Comparison of ENCODE assay signal across 10 cellular contexts in the genomic region with DNA sequence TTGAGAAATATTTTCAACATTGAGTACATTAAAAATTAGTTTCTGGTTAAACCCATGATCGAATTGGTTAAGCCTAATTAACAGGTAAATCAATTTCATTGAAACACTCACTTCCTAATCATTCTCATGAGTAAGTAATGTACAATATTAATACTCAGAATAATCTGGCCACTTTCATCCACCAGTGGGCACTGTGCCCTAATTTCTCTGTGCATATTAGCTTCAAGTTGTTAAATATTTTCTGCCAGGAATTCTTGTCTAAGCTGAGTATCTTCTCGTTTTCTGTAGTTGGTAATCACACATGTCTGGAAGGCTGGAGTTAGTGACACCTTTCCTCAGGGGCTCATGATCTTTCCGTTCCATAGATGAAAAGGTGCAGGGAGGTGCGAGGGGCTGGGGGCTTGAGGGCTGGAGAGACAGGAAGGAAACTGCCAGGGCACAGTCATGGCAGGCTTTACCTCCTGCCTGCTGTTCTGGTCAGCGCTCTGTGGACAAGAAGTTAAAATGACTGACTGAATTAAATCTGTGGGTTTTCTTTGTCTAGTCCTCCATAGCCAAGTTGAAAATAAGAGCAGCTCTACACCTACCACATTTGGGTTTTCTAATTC.
DNase-seq lines count a peak whose midpoint lies in the region; ATAC-seq and TF ChIP-seq lines count a peak whose summit lies in the region.
"Had no signal": no experiment of that assay in that cellular context is flagged by ENCODE, and none has a peak within 500 bp of the region (broad histone marks: within the 10 kb centered on the region; RNA-seq: fewer than 3 reads in every experiment).

No MANE protein-coding gene starts in this region.

- no peak overlapping the region for H3K27ac Mint-ChIP-seq in natural killer cell
- no peak overlapping the region for H3K27ac Mint-ChIP-seq in natural killer cell treated with Interleukin-12 subunit alpha and Interleukin-12 subunit beta and Interleukin-15 and Interleukin-18, amount 100 ng/mL, for 72 hours
- H3K27ac Mint-ChIP-seq: dendritic cell treated with granulocyte-macrophage colony-stimulating factor and Interleukin-4, amounts not matched to agents 40 ng/mL and 50 ng/mL, for 4 days had no signal

- no peak overlapping the region for H3K27ac ChIP-seq in tibial nerve

- no peaks in the 10 kb centered on the region for H3K9me3 ChIP-seq in tibial nerve
- H3K9me3 ChIP-seq: HAP-1 had no signal

- no peak overlapping the region for H3K4me3 ChIP-seq in tibial nerve
- H3K4me3 ChIP-seq: HAP-1 had no signal

- no peaks in the 10 kb centered on the region for H3K36me3 Mint-ChIP-seq in natural killer cell
- H3K36me3 Mint-ChIP-seq in natural killer cell treated with Interleukin-12 subunit alpha and Interleukin-12 subunit beta and Interleukin-15 and Interleukin-18, amount 100 ng/mL, for 72 hours, result no peaks in the 10 kb centered on the region

- peaks cover 17 to 33% of the 10 kb centered on the region in 2 donors for H3K27me3 Mint-ChIP-seq in natural killer cell (ENCODE audit: low read depth in 2 of 2)
- peaks cover 4 to 11% of the 10 kb centered on the region in 2 donors for H3K27me3 Mint-ChIP-seq in natural killer cell treated with Interleukin-12 subunit alpha and Interleukin-12 subunit beta and Interleukin-15 and Interleukin-18, amount 100 ng/mL, for 72 hours

- ATAC-seq in natural killer cell, result peak in 1 of 3 donors; percentile 70
- no peak for ATAC-seq in natural killer cell treated with Interleukin-12 subunit alpha and Interleukin-12 subunit beta and Interleukin-15 and Interleukin-18, amount 100 ng/mL, for 72 hours
- ATAC-seq in GM19395 (IDR thresholded peaks at IDR 0.05; ENCODE audit: unreplicated experiment), result no peak

- H3K9me3 Mint-ChIP-seq in natural killer cell, result no peaks in the 10 kb centered on the region
- H3K9me3 Mint-ChIP-seq in natural killer cell treated with Interleukin-12 subunit alpha and Interleukin-12 subunit beta and Interleukin-15 and Interleukin-18, amount 100 ng/mL, for 72 hours, result no peaks in the 10 kb centered on the region
- H3K9me3 Mint-ChIP-seq: dendritic cell treated with granulocyte-macrophage colony-stimulating factor and Interleukin-4, amounts not matched to agents 40 ng/mL and 50 ng/mL, for 4 days had no signal

- H3K4me1 Mint-ChIP-seq in natural killer cell, result peaks cover 5 to 13% of the 10 kb centered on the region in 2 donors
- peaks cover 3 to 6% of the 10 kb centered on the region in 2 donors for H3K4me1 Mint-ChIP-seq in natural killer cell treated with Interleukin-12 subunit alpha and Interleukin-12 subunit beta and Interleukin-15 and Interleukin-18, amount 100 ng/mL, for 72 hours (ENCODE audit: low read depth in 2 of 2)

- no peak overlapping the region for H3K4me3 Mint-ChIP-seq in natural killer cell
- H3K4me3 Mint-ChIP-seq in natural killer cell treated with Interleukin-12 subunit alpha and Interleukin-12 subunit beta and Interleukin-15 and Interleukin-18, amount 100 ng/mL, for 72 hours, result no peak overlapping the region
- H3K4me3 Mint-ChIP-seq: dendritic cell treated with granulocyte-macrophage colony-stimulating factor and Interleukin-4, amounts not matched to agents 40 ng/mL and 50 ng/mL, for 4 days had no signal

- H3K27me3 ChIP-seq in tibial nerve, result no peaks in the 10 kb centered on the region

- no peak for TF ChIP-seq POLR2A in tibial nerve (IDR thresholded peaks at IDR 0.05)

- intact Hi-C loops in natural killer cell (cut with micrococcal nuclease), result loop anchor here (1.0 kb wide), 1 partner anchor 184 kb away; no protein-coding TSS in a partner anchor

- no peak for TF ChIP-seq EP300 in tibial nerve (IDR thresholded peaks at IDR 0.05)

- H3K4me1 ChIP-seq in tibial nerve, result no peaks in the 10 kb centered on the region
- H3K4me1 ChIP-seq: HAP-1 had no signal

- no peaks in the 10 kb centered on the region for H3K36me3 ChIP-seq in tibial nerve

- DNase-seq in natural killer cell (no peak), LoVo (ENCODE audit: low spot score) (peak; percentile 38), glomerular visceral epithelial cell (ENCODE audit: extremely low spot score) (peak; percentile 44), tibial nerve (ENCODE audit: low spot score in 2 of 2) (peak; percentile 26 to 81), mesenteric fat pad (ENCODE audit: low spot score) (no peak)
- DNase-seq in natural killer cell treated with Interleukin-12 subunit alpha and Interleukin-12 subunit beta and Interleukin-15 and Interleukin-18, amount 100 ng/mL, for 72 hours (ENCODE audit: low spot score), result no peak
- DNase-seq in activated CD4-positive, alpha-beta T cell treated with anti-CD3 and anti-CD28 coated beads for 48 hours, result peak; percentile 21

- TF ChIP-seq CTCF in natural killer cell (IDR thresholded peaks at IDR 0.05) (peak; percentile 66), tibial nerve (IDR thresholded peaks at IDR 0.05) (peak; percentile 56 to 73 (median 61))

- WGBS in tibial nerve, 2 donors, result 40 to 52% methylated on average over 5 of the region's 5 CpGs

Comparison
In these comparisons a context has a peak if more than half of its experiments do, and no peak if none do; other contexts are left out.
1. DNase-seq: peak in LoVo (single experiment), activated CD4-positive, alpha-beta T cell treated with anti-CD3 and anti-CD28 coated beads for 48 hours (single experiment), glomerular visceral epithelial cell (single experiment) and tibial nerve (2 of 2); none in natural killer cell (single experiment), natural killer cell treated with Interleukin-12 subunit alpha and Interleukin-12 subunit beta and Interleukin-15 and Interleukin-18, amount 100 ng/mL, for 72 hours (single experiment) and mesenteric fat pad (single experiment).